In the genomic region with DNA sequence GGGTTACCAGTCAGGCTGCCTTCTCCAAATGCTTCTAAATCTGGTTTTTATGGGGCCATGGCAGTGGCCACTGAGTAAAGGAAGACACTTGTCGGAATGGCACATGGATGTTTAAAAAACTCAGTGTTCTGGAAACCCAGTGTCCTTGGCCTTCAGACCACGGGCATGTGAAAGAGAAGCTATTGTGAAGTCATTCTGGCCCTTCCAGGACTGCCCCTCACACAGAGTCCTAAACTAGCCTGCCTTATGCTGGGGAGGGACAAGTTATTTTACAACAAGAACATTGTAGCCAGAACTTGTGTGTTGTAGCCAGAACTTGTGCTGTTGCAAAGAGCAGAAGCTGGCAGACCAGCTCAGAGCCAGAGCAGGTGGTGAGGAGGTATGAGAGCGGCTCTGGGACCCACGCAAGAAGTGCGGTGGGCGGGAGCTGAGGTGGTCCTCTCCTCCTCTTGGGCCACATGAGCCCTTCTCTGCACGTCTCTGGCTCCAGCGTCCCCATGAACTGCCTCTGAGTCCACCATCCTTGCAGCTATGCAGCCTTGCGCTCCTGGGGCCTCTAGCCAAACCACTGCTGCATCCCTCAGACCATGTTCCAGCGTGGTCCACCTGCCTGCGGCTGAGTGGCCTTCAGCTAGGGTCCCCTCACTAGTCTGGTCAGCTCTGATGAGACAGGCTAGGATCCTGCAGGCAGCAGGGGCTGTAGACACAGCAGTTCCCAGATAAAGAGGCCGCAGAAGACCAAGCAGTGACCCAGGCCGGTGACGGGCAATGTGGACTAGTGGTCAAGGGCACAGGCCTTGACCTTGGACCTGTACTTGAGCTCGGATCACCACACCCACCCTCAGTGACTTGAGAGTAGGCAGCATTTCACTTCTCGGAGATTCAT, we compare ENCODE assay signal across 17 cellular contexts. TPM values are rescaled to one million over a fixed set of nuclear protein-coding genes. Genes with fewer than 3 reads are reported as not detected.
DNase-seq lines count a peak whose midpoint lies in the region; ATAC-seq and TF ChIP-seq lines count a peak whose summit lies in the region.
"Had no signal": no experiment of that assay in that cellular context is flagged by ENCODE, and none has a peak within 500 bp of the region (broad histone marks: within the 10 kb centered on the region; RNA-seq: fewer than 3 reads in every experiment).

No MANE protein-coding gene starts in this region.

- intact Hi-C loops in testis (cut with DNase I; ENCODE audit: low total_unique reads): no loop called here

- H3K9me3 ChIP-seq in cardiac muscle cell (ENCODE audit: low read depth) (no peaks in the 10 kb centered on the region), right atrium auricular region (no peaks in the 10 kb centered on the region), testis (no peaks in the 10 kb centered on the region), T-helper 17 cell (ENCODE audit: control insufficient read depth, low read length, poor library complexity, severe bottlenecking) (no peaks in the 10 kb centered on the region)
- H3K9me3 ChIP-seq: BLaER1 had no signal

- H3K36me3 Mint-ChIP-seq in T-helper 17 cell (ENCODE audit: low read depth): no peaks in the 10 kb centered on the region

- WGBS in testis, 2 donors: 50 to 68% methylated on average over 14 to 16 of the region's 16 CpGs

- no peaks in the 10 kb centered on the region for H3K27me3 Mint-ChIP-seq in T-helper 17 cell

- TF ChIP-seq CTCF in cardiac muscle cell (IDR thresholded peaks at IDR 0.05; ENCODE audit: low read depth, low read length): no peak
- TF ChIP-seq CTCF in right atrium auricular region (IDR thresholded peaks at IDR 0.05): no peak
- TF ChIP-seq CTCF in testis (IDR thresholded peaks at IDR 0.05): no peak

- H3K27me3 ChIP-seq in cardiac muscle cell (no peaks in the 10 kb centered on the region), right atrium auricular region (no peaks in the 10 kb centered on the region), testis (no peaks in the 10 kb centered on the region)
- H3K27me3 ChIP-seq: BLaER1 had no signal

- H3K27ac Mint-ChIP-seq in T-helper 17 cell: no peak overlapping the region
- H3K27ac Mint-ChIP-seq: CD4-positive, alpha-beta memory T cell; GM23338 had no signal

- H3K4me3 ChIP-seq in cardiac muscle cell (no peak overlapping the region), right atrium auricular region (no peak overlapping the region), testis (no peak overlapping the region)
- H3K4me3 ChIP-seq: BLaER1, GM23338 had no signal

- no peak for DNase-seq in cardiac muscle cell (ENCODE audit: low read depth in 1 of 2, low spot score in 1 of 2)
- no peak for DNase-seq in right atrium auricular region (ENCODE audit: low spot score)
- DNase-seq in globus pallidus (ENCODE audit: low spot score): peak; percentile 42
- DNase-seq in occipital lobe (lab: John Stamatoyannopoulos, UW): peak; percentile 22
- peak; percentile 73 for DNase-seq in testis
- no peak for DNase-seq in T-helper 17 cell
- no peak for DNase-seq in central memory CD4-positive, alpha-beta T cell
- no peak for DNase-seq in activated naive CD4-positive, alpha-beta T cell treated with anti-CD3 and anti-CD28 coated beads, Interleukin-2, amount 50 U/mL, for 16 hours
- DNase-seq: CD4-positive, alpha-beta memory T cell; MV-4-11; NCI-H1417 treated with DMSO at 0.1 percent for 48 hours; NCI-H1930; NCI-H226; SIG-M5 had no signal

- peaks cover 10% of the 10 kb centered on the region for H3K4me1 Mint-ChIP-seq in T-helper 17 cell
- H3K4me1 Mint-ChIP-seq: GM23338 had no signal

- H3K4me3 Mint-ChIP-seq in T-helper 17 cell: no peak overlapping the region
- H3K4me3 Mint-ChIP-seq: CD4-positive, alpha-beta memory T cell; GM23338 had no signal

- H3K27ac ChIP-seq in cardiac muscle cell (peak overlapping the region; percentile 11), right atrium auricular region (no peak overlapping the region), testis (peak overlapping the region; percentile 21 to 74)
- H3K27ac ChIP-seq: BLaER1, KMS-11 had no signal

- H3K4me1 ChIP-seq in cardiac muscle cell (ENCODE audit: low read depth) (peaks cover 34% of the 10 kb centered on the region), right atrium auricular region (peaks cover 0 to 24% of the 10 kb centered on the region in 2 donors), testis (peaks cover 28% of the 10 kb centered on the region)

- no peak for ATAC-seq in T-helper 17 cell

- no peak for TF ChIP-seq POLR2A in testis (IDR thresholded peaks at IDR 0.05)

- no peaks in the 10 kb centered on the region for H3K36me3 ChIP-seq in cardiac muscle cell
- H3K36me3 ChIP-seq in right atrium auricular region: no peaks in the 10 kb centered on the region
- no peaks in the 10 kb centered on the region for H3K36me3 ChIP-seq in testis (ENCODE audit: low read depth, missing control alignments)
- H3K36me3 ChIP-seq: BLaER1 had no signal

RNA-seq across cellular contexts. Expression of gene MMAB, which starts 32.5 kb away (rescaled TPM):
- total RNA-seq in cardiac muscle cell: 89.4 and 133 TPM in 2 replicates
- 130 and 174 TPM in 2 replicates for polyA plus RNA-seq in cardiac muscle cell
- 10 to 100 TPM; 30.3 to 53.1 TPM for total RNA-seq in right atrium auricular region
- total RNA-seq in occipital lobe: 10.8 TPM
- total RNA-seq in testis: 10 to 100 TPM; 23.6 to 26.4 TPM
- polyA plus RNA-seq in testis (ENCODE audit: insufficient read depth, low read depth, low replicate concordance): 45.2 TPM
- total RNA-seq in T-helper 17 cell: 10 to 100 TPM in 1 of 2 donors, 1 to 10 TPM in 1; 8.0 to 12.1 TPM

RNA-seq across cellular contexts. Expression of gene MVK, which starts 32.8 kb away (rescaled TPM):
- total RNA-seq in cardiac muscle cell: 56.1 and 83.3 TPM in 2 replicates
- polyA plus RNA-seq in cardiac muscle cell: 22.6 and 29.0 TPM in 2 replicates
- 1 to 10 TPM; 5.5 to 7.5 TPM for total RNA-seq in right atrium auricular region
- 18.6 TPM for total RNA-seq in occipital lobe
- total RNA-seq in testis: 10 to 100 TPM; 49.8 to 63.1 TPM
- 63.6 TPM for polyA plus RNA-seq in testis (ENCODE audit: insufficient read depth, low read depth, low replicate concordance)
- 10 to 100 TPM; 10.8 to 14.8 TPM for total RNA-seq in T-helper 17 cell

Comparison
In these comparisons a context has a peak if more than half of its experiments do, and no peak if none do; other contexts are left out.
1. H3K27ac ChIP-seq: peak in cardiac muscle cell (single experiment) and testis (2 of 2); none in right atrium auricular region (0 of 2).
2. DNase-seq: peak in globus pallidus (single experiment), occipital lobe (single experiment) and testis (single experiment); none in cardiac muscle cell (0 of 2), right atrium auricular region (single experiment), T-helper 17 cell (0 of 3), central memory CD4-positive, alpha-beta T cell (single experiment) and activated naive CD4-positive, alpha-beta T cell treated with anti-CD3 and anti-CD28 coated beads, Interleukin-2, amount 50 U/mL, for 16 hours (single experiment).